In the genomic region with DNA sequence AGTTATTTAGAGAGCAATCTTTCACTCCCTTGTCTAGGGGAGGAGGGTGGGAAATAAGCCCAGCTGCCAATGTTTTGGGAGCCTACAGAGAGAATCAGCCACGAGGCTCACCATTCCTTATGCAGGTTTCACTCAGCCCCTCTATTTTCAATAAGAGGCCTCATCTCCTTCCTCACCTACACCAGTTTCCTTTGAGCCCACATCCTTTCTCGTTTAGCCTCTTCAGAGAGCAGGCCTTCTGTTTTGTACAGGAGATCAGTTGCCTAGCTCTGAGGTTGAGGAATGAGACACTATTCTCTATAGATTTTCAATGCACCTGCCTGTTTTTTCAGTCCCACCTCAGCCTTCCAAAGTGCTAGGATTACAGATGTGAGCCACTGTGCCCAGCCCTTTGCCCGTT, we compare ENCODE assay signal across 19 cellular contexts. TPM values are rescaled to one million over a fixed set of nuclear protein-coding genes. Genes with fewer than 3 reads are reported as not detected.
A peak's percentile ranks its signal among the peaks of the same experiment; 100 is the strongest.
DNase-seq lines count a peak whose midpoint lies in the region; ATAC-seq lines count a peak whose summit lies in the region.
"Had no signal": no experiment of that assay in that cellular context is flagged by ENCODE, and none has a peak within 500 bp of the region (broad histone marks: within the 10 kb centered on the region; RNA-seq: fewer than 3 reads in every experiment).

No MANE protein-coding gene starts in this region.

- no peaks in the 10 kb centered on the region for H3K27me3 Mint-ChIP-seq in CD4-positive, CD25-positive, alpha-beta regulatory T cell
- no peaks in the 10 kb centered on the region for H3K27me3 Mint-ChIP-seq in T-helper 1 cell treated with Interleukin-12 subunit alpha and Interleukin-12 subunit beta and Interleukin-4 antibody, amounts not matched to agents 30 μg/mL and 1 μg/mL, for 36 hours (ENCODE audit: low read depth)
- H3K27me3 Mint-ChIP-seq: B cell had no signal

- no peaks in the 10 kb centered on the region for H3K9me3 Mint-ChIP-seq in CD4-positive, CD25-positive, alpha-beta regulatory T cell
- no peaks in the 10 kb centered on the region for H3K9me3 Mint-ChIP-seq in T-helper 1 cell treated with Interleukin-12 subunit alpha and Interleukin-12 subunit beta and Interleukin-4 antibody, amounts not matched to agents 30 μg/mL and 1 μg/mL, for 36 hours
- H3K9me3 Mint-ChIP-seq: neural progenitor cell had no signal

- peaks cover 12% of the 10 kb centered on the region for H3K4me1 ChIP-seq in CD4-positive, CD25-positive, alpha-beta regulatory T cell (ENCODE audit: control insufficient read depth, insufficient read depth, low read length, poor library complexity, severe bottlenecking)
- H3K4me1 ChIP-seq: neural progenitor cell, SJSA1, uterus had no signal

- peak overlapping the region; percentile 38 for H3K27ac ChIP-seq in CD4-positive, CD25-positive, alpha-beta regulatory T cell (ENCODE audit: insufficient read depth, low read length, poor library complexity, severe bottlenecking)
- no peak overlapping the region for H3K27ac ChIP-seq in substantia nigra (ENCODE audit: low read depth, low read length, poor library complexity, severe bottlenecking)
- H3K27ac ChIP-seq: neural progenitor cell, SJSA1, uterus had no signal

- H3K4me3 ChIP-seq in CD4-positive, CD25-positive, alpha-beta regulatory T cell (ENCODE audit: low read depth, low read length): peak overlapping the region; percentile 5
- H3K4me3 ChIP-seq: neural progenitor cell, SJSA1, uterus had no signal

- H3K4me1 Mint-ChIP-seq in CD4-positive, CD25-positive, alpha-beta regulatory T cell: peaks cover 8 to 28% (median 21%) of the 10 kb centered on the region in 4 donors
- H3K4me1 Mint-ChIP-seq in T-helper 1 cell treated with Interleukin-12 subunit alpha and Interleukin-12 subunit beta and Interleukin-4 antibody, amounts not matched to agents 30 μg/mL and 1 μg/mL, for 36 hours (ENCODE audit: low read depth): peaks cover 34% of the 10 kb centered on the region
- H3K4me1 Mint-ChIP-seq: B cell, neural progenitor cell had no signal

- peaks cover 25% of the 10 kb centered on the region for H3K36me3 ChIP-seq in CD4-positive, CD25-positive, alpha-beta regulatory T cell (ENCODE audit: control insufficient read depth, insufficient read depth, low read length)
- H3K36me3 ChIP-seq: uterus had no signal

- H3K9me3 ChIP-seq in CD4-positive, CD25-positive, alpha-beta regulatory T cell (ENCODE audit: control insufficient read depth in 2 of 2, low read length in 2 of 2): no peaks in the 10 kb centered on the region
- H3K9me3 ChIP-seq: SJSA1, uterus had no signal

- peak in 2 of 3 donors; percentile 28 to 67 for DNase-seq in CD4-positive, CD25-positive, alpha-beta regulatory T cell
- DNase-seq in activated effector memory CD4-positive, alpha-beta T cell treated with Interleukin-2 at 50 U/mL for 16 hours: no peak
- DNase-seq in substantia nigra (lab: John Stamatoyannopoulos, UW) (no peak), NCI-H1092 (lab: John Stamatoyannopoulos, UW) (no peak), NAMALWA (ENCODE audit: low spot score) (no peak)
- DNase-seq: effector CD4-positive, alpha-beta T cell; GDM1; left colon; NCI-H146; NCI-H82; small intestine; uterus had no signal

- peak overlapping the region in 2 of 4 donors; percentile 17 to 78 for H3K4me3 Mint-ChIP-seq in CD4-positive, CD25-positive, alpha-beta regulatory T cell
- peak overlapping the region; percentile 77 for H3K4me3 Mint-ChIP-seq in T-helper 1 cell treated with Interleukin-12 subunit alpha and Interleukin-12 subunit beta and Interleukin-4 antibody, amounts not matched to agents 30 μg/mL and 1 μg/mL, for 36 hours
- H3K4me3 Mint-ChIP-seq: B cell, neural progenitor cell had no signal

- no peaks in the 10 kb centered on the region for H3K27me3 ChIP-seq in CD4-positive, CD25-positive, alpha-beta regulatory T cell (ENCODE audit: control insufficient read depth, insufficient read depth, low read length)
- H3K27me3 ChIP-seq: neural progenitor cell, SJSA1, uterus had no signal

- peaks cover 42% of the 10 kb centered on the region for H3K36me3 Mint-ChIP-seq in CD4-positive, CD25-positive, alpha-beta regulatory T cell
- H3K36me3 Mint-ChIP-seq in T-helper 1 cell treated with Interleukin-12 subunit alpha and Interleukin-12 subunit beta and Interleukin-4 antibody, amounts not matched to agents 30 μg/mL and 1 μg/mL, for 36 hours (ENCODE audit: low read depth): peaks cover 41% of the 10 kb centered on the region

- ATAC-seq in CD4-positive, CD25-positive, alpha-beta regulatory T cell (ENCODE audit: low read depth in 2 of 2): peak; percentile 68 to 73
- ATAC-seq in GM18502 (IDR thresholded peaks at IDR 0.05; ENCODE audit: poor library complexity, unreplicated experiment) (peak; percentile 69), HG02678 (IDR thresholded peaks at IDR 0.05; ENCODE audit: unreplicated experiment) (peak; percentile 71)
- ATAC-seq: HepG2, left colon had no signal

- H3K27ac Mint-ChIP-seq in CD4-positive, CD25-positive, alpha-beta regulatory T cell: peak overlapping the region; percentile 77 to 86 (median 85)
- H3K27ac Mint-ChIP-seq in T-helper 1 cell treated with Interleukin-12 subunit alpha and Interleukin-12 subunit beta and Interleukin-4 antibody, amounts not matched to agents 30 μg/mL and 1 μg/mL, for 36 hours: peak overlapping the region; percentile 89
- H3K27ac Mint-ChIP-seq: B cell, neural progenitor cell had no signal

RNA-seq across cellular contexts. Expression of a gene that starts 17.9 kb away (rescaled TPM):
- total RNA-seq in CD4-positive, CD25-positive, alpha-beta regulatory T cell: 3.9 TPM
- polyA plus RNA-seq in CD4-positive, CD25-positive, alpha-beta regulatory T cell: 1 to 10 TPM; 3.9 to 4.7 (median 4.2) TPM

RNA-seq across cellular contexts. Expression of a gene that starts 32.4 kb away (rescaled TPM):
- total RNA-seq in CD4-positive, CD25-positive, alpha-beta regulatory T cell: not detected
- not detected for polyA plus RNA-seq in CD4-positive, CD25-positive, alpha-beta regulatory T cell
- total RNA-seq: B cell, HepG2, left colon had no signal
- polyA plus RNA-seq: HepG2 had no signal

Comparison
In these comparisons a context has a peak if more than half of its experiments do, and no peak if none do; other contexts are left out.
1. DNase-seq: peak in CD4-positive, CD25-positive, alpha-beta regulatory T cell (2 of 3); none in activated effector memory CD4-positive, alpha-beta T cell treated with Interleukin-2 at 50 U/mL for 16 hours (single experiment), substantia nigra (0 of 49), NCI-H1092 (single experiment) and NAMALWA (single experiment).
2. Peak in every context shown above with its lines, with median percentiles within 50 percentile points of each other: ATAC-seq.